In genomic region chr2:58046585-58047372, GRCh38 we compare ENCODE assay signal across 8 cellular contexts. TPM values are rescaled to one million over a fixed set of nuclear protein-coding genes. Genes with fewer than 3 reads are reported as not detected.
DNase-seq lines count a peak whose midpoint lies in the region; ATAC-seq, FAIRE-seq and TF ChIP-seq lines count a peak whose summit lies in the region.

TSS of gene VRK2 (plus strand) at chr2:58046806. CDS start at chr2:58048832, 2,026 bp downstream.

- peaks cover 28% of the 10 kb centered on the region for H3K4me1 ChIP-seq in DOHH2 (ENCODE audit: control insufficient read depth, low read length)
- H3K4me1 ChIP-seq in Karpas-422 (ENCODE audit: low read length), result peaks cover 38% of the 10 kb centered on the region
- peaks cover 25% of the 10 kb centered on the region for H3K4me1 ChIP-seq in suprapubic skin

- peaks cover 2% of the 10 kb centered on the region; the same call in 1 of the 2 replicates for H3F3A ChIP-seq in DOHH2 (ENCODE audit: control insufficient read depth, insufficient read depth)

- TF ChIP-seq CTCF in DOHH2 (IDR thresholded peaks at IDR 0.05; ENCODE audit: low read depth, low read length, poor library complexity, severe bottlenecking) (peak; percentile 16), suprapubic skin (IDR thresholded peaks at IDR 0.05) (no peak)

- peak within 1 kb of the TSS; percentile 84 for H3K4me2 ChIP-seq in DOHH2 (ENCODE audit: low read length)
- peak within 1 kb of the TSS; percentile 98 for H3K4me2 ChIP-seq in Karpas-422 (ENCODE audit: low read depth, low read length, poor library complexity, severe bottlenecking)

- H3K9me3 ChIP-seq in DOHH2 (ENCODE audit: control insufficient read depth, insufficient read depth, low read length) (no peaks in the 10 kb centered on the region), Karpas-422 (ENCODE audit: low read length) (no peaks in the 10 kb centered on the region), suprapubic skin (no peaks in the 10 kb centered on the region)

- H3K27me3 ChIP-seq in DOHH2 (ENCODE audit: control insufficient read depth, low read length) (no peaks in the 10 kb centered on the region), Karpas-422 (ENCODE audit: low read length) (no peaks in the 10 kb centered on the region), suprapubic skin (no peaks in the 10 kb centered on the region)

- H3K4me3 ChIP-seq in DOHH2 (ENCODE audit: low read length) (peak within 1 kb of the TSS; percentile 92), Karpas-422 (ENCODE audit: low read length) (peak within 1 kb of the TSS; percentile 87), suprapubic skin (peak within 1 kb of the TSS; percentile 68)

- peak; percentile 41 to 78 for TF ChIP-seq POLR2A in suprapubic skin (IDR thresholded peaks at IDR 0.05)

- peaks cover 27% of the 10 kb centered on the region for H3K36me3 ChIP-seq in DOHH2 (ENCODE audit: control insufficient read depth, low read length)
- H3K36me3 ChIP-seq in Karpas-422 (ENCODE audit: insufficient read depth, low read length), result peaks cover 29% of the 10 kb centered on the region; the same call in 1 of the 2 replicates
- no peaks in the 10 kb centered on the region for H3K36me3 ChIP-seq in suprapubic skin

- TF ChIP-seq EP300 in suprapubic skin (IDR thresholded peaks at IDR 0.05), result no peak

- H4K20me1 ChIP-seq in DOHH2 (ENCODE audit: control insufficient read depth, insufficient read depth, low read depth, low read length), result no peaks in the 10 kb centered on the region
- no peaks in the 10 kb centered on the region for H4K20me1 ChIP-seq in Karpas-422 (ENCODE audit: insufficient read depth, low read depth, low read length)

- peak within 1 kb of the TSS; percentile 86 for H3K9ac ChIP-seq in Karpas-422 (ENCODE audit: low read length)

- H3K9me2 ChIP-seq in DOHH2 (replicated peaks; ENCODE audit: control insufficient read depth, low read length) (no peaks in the 10 kb centered on the region), Karpas-422 (replicated peaks; ENCODE audit: insufficient read depth, low read length) (no peaks in the 10 kb centered on the region)

- H3K79me2 ChIP-seq in DOHH2 (ENCODE audit: control insufficient read depth, low read length), result peaks cover 38% of the 10 kb centered on the region
- peaks cover 46% of the 10 kb centered on the region for H3K79me2 ChIP-seq in Karpas-422 (ENCODE audit: low read length)

- peak; percentile 84 for ATAC-seq in GM21737 (IDR thresholded peaks at IDR 0.05; ENCODE audit: unreplicated experiment)

- peak within 1 kb of the TSS; percentile 77; the same call in 1 of the 2 replicates for H2AFZ ChIP-seq in Karpas-422 (ENCODE audit: low read length)

- WGBS in suprapubic skin, result 2% methylated on average over 32 of the region's 76 CpGs

- peak within 1 kb of the TSS; percentile 84 for H3K27ac ChIP-seq in DOHH2 (ENCODE audit: low read depth, low read length)
- peak within 1 kb of the TSS; percentile 91 for H3K27ac ChIP-seq in Karpas-422 (ENCODE audit: low read length)
- peak within 1 kb of the TSS; percentile 96 for H3K27ac ChIP-seq in suprapubic skin

- DNase-seq in Karpas-422 (peak; percentile 98), SHP77 treated with DMSO at 0.1 percent for 48 hours (lab: John Stamatoyannopoulos, UW) (peak; percentile 97), frontal cortex (ENCODE audit: low spot score in 2 of 2) (peak; percentile 51 to 62), nucleus accumbens (lab: John Stamatoyannopoulos, UW) (peak in 44 of 56 donors; percentile 17 to 75 (median 57)), suprapubic skin (ENCODE audit: low spot score in 2 of 2) (peak; percentile 89 to 91)
- peak; percentile 53 to 72 (median 58) for DNase-seq in activated naive CD4-positive, alpha-beta T cell (lab: John Stamatoyannopoulos, UW)

- no peak for FAIRE-seq in frontal cortex (lab: Jason Lieb, UNC)

RNA-seq across cellular contexts. Expression of gene VRK2, which starts in this region (rescaled TPM):
- total RNA-seq in Karpas-422 (2014; rRNA removed; shearing (Covaris generic); ENCODE audit: low replicate concordance), result 41.8 and 58.7 TPM in 2 replicates
- total RNA-seq in frontal cortex (6.1 TPM), suprapubic skin (10 to 100 TPM; 11.1 to 18.3 (median 15.1) TPM)

Comparison
In these comparisons a context has a peak if more than half of its experiments do, and no peak if none do; other contexts are left out.
1. Peak in every context shown above with its lines: DNase-seq, ATAC-seq, H3K4me3 ChIP-seq and H3K27ac ChIP-seq.